Comparison of ENCODE assay signal across 13 cellular contexts in genomic region chr5:61496406-61497307, GRCh38.
DNase-seq lines count a peak whose midpoint lies in the region; ATAC-seq and TF ChIP-seq lines count a peak whose summit lies in the region.
"Had no signal": no experiment of that assay in that cellular context is flagged by ENCODE, and none has a peak within 500 bp of the region (broad histone marks: within the 10 kb centered on the region; RNA-seq: fewer than 3 reads in every experiment).

No MANE protein-coding gene starts in this region.

- intact Hi-C loops in sciatic nerve (cut with DNase I): no loop called here
- intact Hi-C loops in posterior vena cava (cut with DNase I): no loop called here

- ATAC-seq in sciatic nerve: peak; percentile 72
- ATAC-seq in GM18861 (IDR thresholded peaks at IDR 0.05; ENCODE audit: unreplicated experiment): no peak

- no peak for TF ChIP-seq CTCF in fibroblast of pulmonary artery (IDR thresholded peaks at IDR 0.05; ENCODE audit: low read length, missing control alignments)

- DNase-seq in M059J (ENCODE audit: low read depth) (peak; percentile 2), NCI-H82 (lab: John Stamatoyannopoulos, UW) (peak; percentile 78), fibroblast of pulmonary artery (ENCODE audit: low read depth) (peak; percentile 22), sciatic nerve (ENCODE audit: low spot score) (no peak), iPS-NIHi11 (ENCODE audit: low spot score) (no peak), posterior vena cava (ENCODE audit: low spot score) (no peak)
- DNase-seq: activated CD4-positive, alpha-beta T cell treated with anti-CD3 and anti-CD28 coated beads, Interleukin-2, amount 10 ng/mL, durations not matched to agents 7 days and 5 days; Calu3; NCI-H1092; T-helper 2 cell had no signal

- H3K4me3 ChIP-seq in fibroblast of pulmonary artery (replicated peaks; ENCODE audit: low read depth, low read length): no peak overlapping the region
- H3K4me3 ChIP-seq: skin epidermis, thoracic aorta had no signal

Comparison
In these comparisons a context has a peak if more than half of its experiments do, and no peak if none do; other contexts are left out.
1. DNase-seq: peak in M059J (single experiment), NCI-H82 (single experiment) and fibroblast of pulmonary artery (single experiment); none in sciatic nerve (single experiment), iPS-NIHi11 (single experiment) and posterior vena cava (single experiment).